13 cellular contexts compared by ENCODE assay signal in the genomic region with DNA sequence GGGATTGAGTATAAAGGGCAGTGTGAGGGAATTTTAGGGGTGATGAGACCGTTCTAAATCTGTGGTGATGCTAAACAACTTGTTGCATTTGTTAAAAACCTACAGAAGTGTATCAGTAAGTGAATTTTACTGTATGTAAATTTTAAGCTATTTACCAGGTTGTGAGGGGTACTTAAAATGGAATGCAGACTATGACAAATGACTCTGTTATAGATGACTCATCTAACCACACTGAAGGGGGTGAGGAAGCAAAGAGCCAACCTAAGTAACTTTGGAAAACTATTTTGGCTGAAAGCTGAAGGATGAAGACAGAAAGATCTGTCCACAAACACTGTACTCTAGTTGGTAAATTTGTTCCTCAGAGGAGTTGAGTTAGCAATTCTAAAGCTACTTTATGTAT. TPM values are rescaled to one million over a fixed set of nuclear protein-coding genes. Genes with fewer than 3 reads are reported as not detected.
A peak's percentile ranks its signal among the peaks of the same experiment; 100 is the strongest.
DNase-seq lines count a peak whose midpoint lies in the region; ATAC-seq and TF ChIP-seq lines count a peak whose summit lies in the region.
"Had no signal": no experiment of that assay in that cellular context is flagged by ENCODE, and none has a peak within 500 bp of the region (broad histone marks: within the 10 kb centered on the region; RNA-seq: fewer than 3 reads in every experiment).

No MANE protein-coding gene starts in this region.

- CTCF ChIA-PET in MCF 10A (lab: Yijun Ruan, JAX): no interaction called here
- CTCF ChIA-PET in CD8-positive, alpha-beta memory T cell (lab: Charles Lee): no interaction called here

- no peak overlapping the region for H3K27ac Mint-ChIP-seq in MCF 10A (ENCODE audit: low read depth, unreplicated experiment)
- H3K27ac Mint-ChIP-seq in CD8-positive, alpha-beta memory T cell: peak overlapping the region in 1 of 8 donors; percentile 76

- no peaks in the 10 kb centered on the region for H4K20me1 ChIP-seq in fibroblast of lung (ENCODE audit: control insufficient read depth, extremely low read depth, insufficient read depth, low read length)
- H4K20me1 ChIP-seq: BLaER1 had no signal

- H3K36me3 Mint-ChIP-seq in MCF 10A (ENCODE audit: insufficient read depth, unreplicated experiment): peaks cover 4% of the 10 kb centered on the region
- H3K36me3 Mint-ChIP-seq in CD8-positive, alpha-beta memory T cell: peaks cover 0 to 2% (median under 1%) of the 10 kb centered on the region in 3 donors

- DNase-seq in MCF 10A (ENCODE audit: unreplicated experiment) (peak; percentile 34), breast epithelium (ENCODE audit: low spot score in 2 of 2) (no peak), OCI-M1 (lab: John Stamatoyannopoulos, UW) (peak; percentile 63), fibroblast of lung (ENCODE audit: low read depth in 2 of 2) (peak; percentile 11 to 85), COLO668 (lab: John Stamatoyannopoulos, UW; ENCODE audit: unreplicated experiment) (no peak), MG63 (no peak)
- no peak for DNase-seq in CD8-positive, alpha-beta memory T cell
- DNase-seq: cortex of kidney, heart right ventricle, NCI-H69, sigmoid colon had no signal

- H3K4me2 ChIP-seq in fibroblast of lung (ENCODE audit: extremely low read depth, insufficient read depth, low read length): no peak overlapping the region
- H3K4me2 ChIP-seq: BLaER1 had no signal

- H3K27ac ChIP-seq in breast epithelium: no peak overlapping the region
- no peak overlapping the region for H3K27ac ChIP-seq in fibroblast of lung (ENCODE audit: insufficient read depth, low read length)
- no peak overlapping the region for H3K27ac ChIP-seq in CD8-positive, alpha-beta memory T cell (ENCODE audit: low read depth, low read length)
- H3K27ac ChIP-seq: BLaER1, heart right ventricle, sigmoid colon had no signal

- no peaks in the 10 kb centered on the region for H3K36me3 ChIP-seq in breast epithelium
- no peaks in the 10 kb centered on the region for H3K36me3 ChIP-seq in fibroblast of lung (ENCODE audit: control insufficient read depth, insufficient read depth, low read length)
- no peaks in the 10 kb centered on the region for H3K36me3 ChIP-seq in MG63
- no peaks in the 10 kb centered on the region for H3K36me3 ChIP-seq in CD8-positive, alpha-beta memory T cell (ENCODE audit: insufficient read depth, low read length)
- H3K36me3 ChIP-seq: BLaER1, heart right ventricle, sigmoid colon had no signal

- peaks cover 0 to 3% of the 10 kb centered on the region in 2 donors for H3K27me3 ChIP-seq in breast epithelium
- H3K27me3 ChIP-seq in fibroblast of lung (ENCODE audit: control insufficient read depth, insufficient read depth, low read length): no peaks in the 10 kb centered on the region
- H3K27me3 ChIP-seq in MG63: no peaks in the 10 kb centered on the region
- H3K27me3 ChIP-seq in CD8-positive, alpha-beta memory T cell (ENCODE audit: insufficient read depth, low read length, poor library complexity, severe bottlenecking): no peaks in the 10 kb centered on the region
- H3K27me3 ChIP-seq: BLaER1 had no signal

- no peak overlapping the region for H2AFZ ChIP-seq in fibroblast of lung (ENCODE audit: low read length)

- no TSS peak for BruUV-seq in MCF 10A (replicated peaks; lab: Mats Ljungman, UMichigan)

- peaks cover 14% of the 10 kb centered on the region for H3K4me1 Mint-ChIP-seq in MCF 10A (ENCODE audit: insufficient read depth, unreplicated experiment)
- H3K4me1 Mint-ChIP-seq in CD8-positive, alpha-beta memory T cell: peaks cover 8 to 9% (median 8%) of the 10 kb centered on the region in 3 donors

- POLR2A ChIA-PET in MCF 10A (lab: Yijun Ruan, JAX): no interaction called here
- POLR2A ChIA-PET in CD8-positive, alpha-beta memory T cell (lab: Charles Lee): no interaction called here

- intact Hi-C loops in MCF 10A (cut with micrococcal nuclease) (no loop called here), breast epithelium (cut with DNase I; ENCODE audit: low total_unique reads) (loop anchor here (2.0 kb wide), 1 partner anchor 56 kb away; no protein-coding TSS in a partner anchor)

- no peak for TF ChIP-seq CTCF in MCF 10A (IDR thresholded peaks at IDR 0.05; ENCODE audit: unreplicated experiment)
- TF ChIP-seq CTCF in breast epithelium (IDR thresholded peaks at IDR 0.05): no peak
- TF ChIP-seq CTCF in fibroblast of lung (conservative IDR thresholded peaks at IDR 0.05 in 1 of 2, IDR thresholded peaks at IDR 0.05 in 1 of 2; ENCODE audit: low read depth in 1 of 2, low read length in 2 of 2): no peak

- no peaks in the 10 kb centered on the region for H3K9me3 Mint-ChIP-seq in MCF 10A (ENCODE audit: unreplicated experiment)
- H3K9me3 Mint-ChIP-seq in CD8-positive, alpha-beta memory T cell: no peaks in the 10 kb centered on the region

- H3K4me1 ChIP-seq in breast epithelium (no peaks in the 10 kb centered on the region), fibroblast of lung (ENCODE audit: control insufficient read depth, extremely low read depth, insufficient read depth, low read length) (no peaks in the 10 kb centered on the region)
- H3K4me1 ChIP-seq in CD8-positive, alpha-beta memory T cell (ENCODE audit: insufficient read depth, low read length): peaks cover 9% of the 10 kb centered on the region

- H3K27me3 Mint-ChIP-seq in MCF 10A (ENCODE audit: insufficient read depth, unreplicated experiment): peaks cover 19% of the 10 kb centered on the region
- peaks cover 8 to 40% of the 10 kb centered on the region in 2 donors for H3K27me3 Mint-ChIP-seq in CD8-positive, alpha-beta memory T cell

- no peak for ATAC-seq in GM19328 (IDR thresholded peaks at IDR 0.05; ENCODE audit: unreplicated experiment)
- ATAC-seq: heart right ventricle had no signal

- no peak overlapping the region for H3K4me3 Mint-ChIP-seq in MCF 10A (ENCODE audit: unreplicated experiment)
- H3K4me3 Mint-ChIP-seq in CD8-positive, alpha-beta memory T cell: no peak overlapping the region

- no peaks in the 10 kb centered on the region for H3K9me3 ChIP-seq in breast epithelium
- H3K9me3 ChIP-seq in fibroblast of lung (ENCODE audit: control insufficient read depth, insufficient read depth, low read depth, low read length): no peaks in the 10 kb centered on the region
- H3K9me3 ChIP-seq in MG63: no peaks in the 10 kb centered on the region
- H3K9me3 ChIP-seq in CD8-positive, alpha-beta memory T cell (ENCODE audit: low read length): no peaks in the 10 kb centered on the region
- H3K9me3 ChIP-seq: BLaER1, heart right ventricle, sigmoid colon had no signal

- no peak overlapping the region for H3K4me3 ChIP-seq in breast epithelium
- H3K4me3 ChIP-seq in fibroblast of lung (replicated peaks in 1 of 4; ENCODE audit: control extremely low read depth in 1 of 4, insufficient read depth in 1 of 4, low read depth in 3 of 4, low read length in 4 of 4): no peak overlapping the region
- no peak overlapping the region for H3K4me3 ChIP-seq in MG63
- H3K4me3 ChIP-seq in CD8-positive, alpha-beta memory T cell (ENCODE audit: low read length): no peak overlapping the region
- H3K4me3 ChIP-seq: BLaER1, heart right ventricle, sigmoid colon had no signal

- H3K9ac ChIP-seq in fibroblast of lung (ENCODE audit: insufficient read depth, low read length): peak overlapping the region; percentile 23
- H3K9ac ChIP-seq: BLaER1 had no signal

- TF ChIP-seq POLR2A in breast epithelium (IDR thresholded peaks at IDR 0.05): no peak

- H3K79me2 ChIP-seq in fibroblast of lung (ENCODE audit: control insufficient read depth, insufficient read depth, low read length): no peaks in the 10 kb centered on the region

RNA-seq across cellular contexts. Expression of a gene that starts 5.3 kb away (rescaled TPM):
- total RNA-seq in MCF 10A (2022): 15.4 and 22.8 TPM in 2 replicates
- 10 to 100 TPM in 2 of 3 donors, 1 to 10 TPM in 1; 8.0 to 21.1 (median 15.1) TPM for total RNA-seq in breast epithelium
- 13.1 and 17.8 TPM in 2 replicates for total RNA-seq in fibroblast of lung
- 8.7 and 10.3 TPM in 2 replicates for polyA plus RNA-seq in fibroblast of lung
- 7.9 and 13.1 TPM in 2 replicates for polyA plus RNA-seq in fibroblast of lung (2012)
- polyA minus RNA-seq in fibroblast of lung (ENCODE audit: low replicate concordance): 4.2 and 25.3 TPM in 2 replicates
- total RNA-seq in MG63 (2014; rRNA removed; shearing (Covaris generic); ENCODE audit: low replicate concordance): 16.8 and 27.4 TPM in 2 replicates
- 10 to 100 TPM; 26.2 to 33.9 TPM for total RNA-seq in CD8-positive, alpha-beta memory T cell
- polyA plus RNA-seq in CD8-positive, alpha-beta memory T cell: 10.7 TPM

RNA-seq across cellular contexts. Expression of a gene that starts 14.1 kb away (rescaled TPM):
- total RNA-seq in MCF 10A (2022): not detected in 2 replicates
- total RNA-seq in breast epithelium: under 1 TPM in 1 of 3 donors, not detected in 2; 0.29 TPM
- total RNA-seq in fibroblast of lung: not detected in 2 replicates
- polyA plus RNA-seq in fibroblast of lung: not detected in 2 replicates
- not detected in 2 replicates for polyA plus RNA-seq in fibroblast of lung (2012)
- polyA minus RNA-seq in fibroblast of lung (ENCODE audit: low replicate concordance): not detected in 2 replicates
- not detected in 2 replicates for total RNA-seq in MG63 (2014; rRNA removed; shearing (Covaris generic); ENCODE audit: low replicate concordance)
- not detected for total RNA-seq in CD8-positive, alpha-beta memory T cell
- not detected for polyA plus RNA-seq in CD8-positive, alpha-beta memory T cell
- total RNA-seq: heart right ventricle, sigmoid colon had no signal
- polyA plus RNA-seq: heart right ventricle, sigmoid colon had no signal

RNA-seq across cellular contexts. Expression of a gene that starts 31.8 kb away (rescaled TPM):
- total RNA-seq in MCF 10A (2022) (not detected in 2 replicates), breast epithelium (not detected), fibroblast of lung (not detected in 2 replicates)
- not detected in 2 replicates for polyA plus RNA-seq in fibroblast of lung
- polyA plus RNA-seq in fibroblast of lung (2012): not detected in 2 replicates
- polyA minus RNA-seq in fibroblast of lung (ENCODE audit: low replicate concordance): not detected in 2 replicates
- total RNA-seq in MG63 (2014; rRNA removed; shearing (Covaris generic); ENCODE audit: low replicate concordance): not detected in 2 replicates
- total RNA-seq in CD8-positive, alpha-beta memory T cell: not detected
- not detected for polyA plus RNA-seq in CD8-positive, alpha-beta memory T cell
- total RNA-seq: heart right ventricle, sigmoid colon had no signal
- polyA plus RNA-seq: heart right ventricle had no signal

RNA-seq across cellular contexts. Expression of a gene that starts 56.4 kb away (rescaled TPM):
- total RNA-seq in MCF 10A (2022) (0.19 TPM in 1 of 2 replicates, not detected in the other), breast epithelium (under 1 TPM in 1 of 3 donors, not detected in 2; 0.16 TPM), fibroblast of lung (not detected in 2 replicates)
- 0.01 TPM in 2 replicates for polyA plus RNA-seq in fibroblast of lung
- 0.03 TPM in 1 of 2 replicates, not detected in the other for polyA plus RNA-seq in fibroblast of lung (2012)
- not detected in 2 replicates for polyA minus RNA-seq in fibroblast of lung (ENCODE audit: low replicate concordance)
- total RNA-seq in MG63 (2014; rRNA removed; shearing (Covaris generic); ENCODE audit: low replicate concordance): not detected in 2 replicates
- total RNA-seq in CD8-positive, alpha-beta memory T cell: not detected
- polyA plus RNA-seq in CD8-positive, alpha-beta memory T cell: not detected

RNA-seq across cellular contexts. Expression of a gene that starts 57.5 kb away (rescaled TPM):
- total RNA-seq in MCF 10A (2022): not detected in 2 replicates
- total RNA-seq in breast epithelium: not detected
- not detected in 2 replicates for total RNA-seq in fibroblast of lung
- polyA plus RNA-seq in fibroblast of lung: not detected in 2 replicates
- not detected in 2 replicates for polyA plus RNA-seq in fibroblast of lung (2012)
- not detected in 2 replicates for polyA minus RNA-seq in fibroblast of lung (ENCODE audit: low replicate concordance)
- total RNA-seq in MG63 (2014; rRNA removed; shearing (Covaris generic); ENCODE audit: low replicate concordance): not detected in 2 replicates
- not detected for total RNA-seq in CD8-positive, alpha-beta memory T cell
- polyA plus RNA-seq in CD8-positive, alpha-beta memory T cell: not detected
- total RNA-seq: heart right ventricle, sigmoid colon had no signal
- polyA plus RNA-seq: heart right ventricle, sigmoid colon had no signal

Comparison
In these comparisons a context has a peak if more than half of its experiments do, and no peak if none do; other contexts are left out.
1. DNase-seq: peak in MCF 10A (single experiment), OCI-M1 (single experiment) and fibroblast of lung (2 of 2); none in breast epithelium (0 of 2), COLO668 (single experiment), MG63 (single experiment) and CD8-positive, alpha-beta memory T cell (0 of 5).